16 cellular contexts compared by ENCODE assay signal in genomic region chr13:43129021-43129420, GRCh38.
DNase-seq lines count a peak whose midpoint lies in the region; TF ChIP-seq lines count a peak whose summit lies in the region.
"Had no signal": no experiment of that assay in that cellular context is flagged by ENCODE, and none has a peak within 500 bp of the region (broad histone marks: within the 10 kb centered on the region; RNA-seq: fewer than 3 reads in every experiment).

No MANE protein-coding gene starts in this region.

- H3K27ac ChIP-seq in hepatocyte = no peak overlapping the region
- H3K27ac ChIP-seq in MM.1S (ENCODE audit: low read length) = no peak overlapping the region
- H3K27ac ChIP-seq: 22Rv1 had no signal

- H3K4me3 ChIP-seq in hepatocyte = no peak overlapping the region
- H3K4me3 ChIP-seq in MM.1S (ENCODE audit: low read length) = no peak overlapping the region

- DNase-seq in DMS 273 (lab: John Stamatoyannopoulos, UW; ENCODE audit: unreplicated experiment) = peak; percentile 33
- DNase-seq in DMS 273 treated with DMSO at 0.1 percent for 48 hours (lab: John Stamatoyannopoulos, UW) = no peak
- peak; percentile 44 for DNase-seq in NCI-H526 treated with DMSO at 0.1 percent for 48 hours (lab: John Stamatoyannopoulos, UW)
- no peak for DNase-seq in hepatocyte (ENCODE audit: low spot score)
- DNase-seq in NCI-H187 (lab: John Stamatoyannopoulos, UW) = no peak
- DNase-seq in MM.1S = no peak
- DNase-seq in activated naive CD4-positive, alpha-beta T cell treated with Interleukin-2 at 50 U/mL for 16 hours = no peak
- DNase-seq in NCI-H82 (lab: John Stamatoyannopoulos, UW) = no peak
- DNase-seq: COR-L47; DMS79; H7; NCI-H1105 treated with DMSO at 0.1 percent for 48 hours; NK-92 treated with Interleukin-12 subunit alpha and Interleukin-12 subunit beta, amount 100 ng/mL, for 24 hours; T-helper 1 cell had no signal

- TF ChIP-seq CTCF in hepatocyte (IDR thresholded peaks at IDR 0.05; ENCODE audit: poor library complexity) (no peak), MM.1S (IDR thresholded peaks at IDR 0.05; ENCODE audit: low read length) (no peak)

- H3K4me2 ChIP-seq in hepatocyte (peak overlapping the region; percentile 63), MM.1S (ENCODE audit: low read depth, low read length) (no peak overlapping the region)
- H3K4me2 ChIP-seq: SK-N-SH had no signal

- H3K9me3 ChIP-seq in hepatocyte (ENCODE audit: low read depth) (no peaks in the 10 kb centered on the region), MM.1S (replicated peaks; ENCODE audit: insufficient read depth, low read length) (no peaks in the 10 kb centered on the region)
- H3K9me3 ChIP-seq: SK-N-SH had no signal

- H3F3A ChIP-seq in MM.1S (ENCODE audit: insufficient read depth, low read length) = no peaks in the 10 kb centered on the region

- H3K36me3 ChIP-seq in hepatocyte (replicated peaks; ENCODE audit: insufficient read depth, low read depth) (no peaks in the 10 kb centered on the region), MM.1S (replicated peaks; ENCODE audit: insufficient read depth, low read length) (no peaks in the 10 kb centered on the region)

- H3K4me1 ChIP-seq in hepatocyte (ENCODE audit: insufficient read depth) (peaks cover 16% of the 10 kb centered on the region), MM.1S (ENCODE audit: low read length) (no peaks in the 10 kb centered on the region)

- H4K20me1 ChIP-seq in hepatocyte (ENCODE audit: insufficient read depth, poor library complexity, severe bottlenecking) = no peaks in the 10 kb centered on the region
- no peaks in the 10 kb centered on the region for H4K20me1 ChIP-seq in MM.1S (ENCODE audit: insufficient read depth, low read length)

- WGBS in hepatocyte (ENCODE audit: low lambda C conversion rate, missing lambda C conversion rate) = 50% methylated on average over 9 of the region's 9 CpGs

- H3K9me2 ChIP-seq in hepatocyte (replicated peaks; ENCODE audit: insufficient read depth) (no peaks in the 10 kb centered on the region), MM.1S (replicated peaks; ENCODE audit: insufficient read depth, low read length) (no peaks in the 10 kb centered on the region)
- H3K9me2 ChIP-seq: SK-N-SH had no signal

- no peaks in the 10 kb centered on the region for H3K79me2 ChIP-seq in hepatocyte
- H3K79me2 ChIP-seq in MM.1S (ENCODE audit: low read length) = no peaks in the 10 kb centered on the region

- no peaks in the 10 kb centered on the region for H3K27me3 ChIP-seq in hepatocyte
- no peaks in the 10 kb centered on the region for H3K27me3 ChIP-seq in MM.1S (replicated peaks; ENCODE audit: insufficient read depth, low read length)

- no peak overlapping the region for H2AFZ ChIP-seq in hepatocyte
- H2AFZ ChIP-seq in MM.1S (ENCODE audit: low read length) = no peak overlapping the region

- no peak overlapping the region for H3K9ac ChIP-seq in MM.1S (ENCODE audit: low read length)
- H3K9ac ChIP-seq: SK-N-SH had no signal

Comparison
In these comparisons a context has a peak if more than half of its experiments do, and no peak if none do; other contexts are left out.
1. DNase-seq: peak in DMS 273 (single experiment) and NCI-H526 treated with DMSO at 0.1 percent for 48 hours (single experiment); none in DMS 273 treated with DMSO at 0.1 percent for 48 hours (single experiment), hepatocyte (single experiment), NCI-H187 (0 of 2), MM.1S (single experiment), activated naive CD4-positive, alpha-beta T cell treated with Interleukin-2 at 50 U/mL for 16 hours (single experiment) and NCI-H82 (single experiment).